In genomic region chr15:49418811-49419210, GRCh38 we compare ENCODE assay signal across 1 cellular context.
TF ChIP-seq lines count a peak whose summit lies in the region.

No MANE protein-coding gene starts in this region.

TF ChIP-seq in IMR-90, 13 proteins besides CTCF, POLR2A, EP300 and RAD21 (continued from another document):
- TF ChIP-seq ELK1 (IDR thresholded peaks at IDR 0.05; ENCODE audit: borderline replicate concordance, low read depth, low read length) (no peak), FOS (IDR thresholded peaks at IDR 0.05; ENCODE audit: low read depth, low read length) (no peak), USF2 (IDR thresholded peaks at IDR 0.05; ENCODE audit: low read depth, low read length) (no peak), BHLHE40 (IDR thresholded peaks at IDR 0.05; ENCODE audit: low read depth, low read length) (no peak), CEBPB (IDR thresholded peaks at IDR 0.05; ENCODE audit: low read depth, low read length) (no peak)
